ENCODE assay signal across 32 cellular contexts in genomic region chr16:5187402-5187952, GRCh38.
"Had no signal": no experiment of that assay in that cellular context is flagged by ENCODE, and none has a peak within 500 bp of the region (broad histone marks: within the 10 kb centered on the region; RNA-seq: fewer than 3 reads in every experiment).

No MANE protein-coding gene starts in this region.

- FAIRE-seq: frontal cortex, TTC549 had no signal

- H3K9me3 ChIP-seq: ascending aorta, breast epithelium had no signal

- H3K27me3 ChIP-seq: ascending aorta, breast epithelium, cardiac muscle cell, dorsolateral prefrontal cortex had no signal

- H3K36me3 Mint-ChIP-seq: activated naive CD4-positive, alpha-beta T cell treated with anti-CD3 and anti-CD28 coated beads, Interleukin-2, amount 10 ng/mL, durations not matched to agents 7 days and 5 days; activated naive CD4-positive, alpha-beta T cell treated with anti-CD3 and anti-CD28 coated beads, Interleukin-2, amount 50 U/mL, for 72 hours; activated naive CD8-positive, alpha-beta T cell treated with anti-CD3 and anti-CD28 coated beads, Interleukin-2, amount 10 ng/mL, durations not matched to agents 7 days and 5 days; brain had no signal

- H3K27ac ChIP-seq: ascending aorta, breast epithelium, coronary artery, dorsolateral prefrontal cortex, VCaP had no signal

- ATAC-seq: activated naive CD4-positive, alpha-beta T cell treated with anti-CD3 and anti-CD28 coated beads, Interleukin-2, amount 50 U/mL, for 72 hours; activated T-cell treated with anti-CD3 and anti-CD28 coated beads, Interleukin-2, amount 50 U/mL, for 72 hours; esophagus mucosa; WTC11 had no signal

- H3K4me1 ChIP-seq: ascending aorta, breast epithelium had no signal

- DNase-seq: activated CD4-positive, alpha-beta memory T cell treated with anti-CD3 and anti-CD28 coated beads, Interleukin-2, amount 10 ng/mL, durations not matched to agents 7 days and 5 days; activated CD4-positive, alpha-beta T cell treated with anti-CD3 and anti-CD28 coated beads for 1 hour; activated CD4-positive, alpha-beta T cell treated with anti-CD3 and anti-CD28 coated beads for 4 hours; activated CD4-positive, alpha-beta T cell treated with anti-CD3 and anti-CD28 coated beads, Interleukin-2, amount 10 ng/mL, durations not matched to agents 7 days and 5 days; activated CD4-positive, alpha-beta T cell treated with anti-CD3 and anti-CD28 coated beads, Interleukin-2, amount 50 U/mL, for 4 hours; activated CD8-positive, alpha-beta memory T cell treated with anti-CD3 and anti-CD28 coated beads, Interleukin-2, amount 50 U/mL, for 48 hours; activated gamma-delta T cell; activated naive CD4-positive, alpha-beta T cell; activated naive CD4-positive, alpha-beta T cell treated with anti-CD3 and anti-CD28 coated beads, Interleukin-2, amount 10 ng/mL, durations not matched to agents 7 days and 5 days; activated naive CD8-positive, alpha-beta T cell treated with anti-CD3 and anti-CD28 coated beads, Interleukin-2, amount 10 ng/mL, durations not matched to agents 7 days and 5 days; activated T-cell treated with anti-CD3 and anti-CD28 coated beads for 4 hours; activated T-cell treated with anti-CD3 and anti-CD28 coated beads, Interleukin-2, amount 50 U/mL, for 24 hours; activated T-cell treated with anti-CD3 and anti-CD28 coated beads, Interleukin-2, amount 50 U/mL, for 72 hours; dorsolateral prefrontal cortex; effector memory CD4-positive, alpha-beta T cell; endodermal cell; foreskin fibroblast; head of caudate nucleus; T-helper 2 cell had no signal

- H3K36me3 ChIP-seq: ascending aorta, breast epithelium, cardiac muscle cell had no signal

- H3K4me3 Mint-ChIP-seq: activated CD4-positive, alpha-beta memory T cell treated with anti-CD3 and anti-CD28 coated beads, Interleukin-2, amount 10 ng/mL, durations not matched to agents 7 days and 5 days; activated CD4-positive, alpha-beta T cell treated with anti-CD3 and anti-CD28 coated beads, Interleukin-2, amount 10 ng/mL, durations not matched to agents 7 days and 5 days; activated naive CD4-positive, alpha-beta T cell treated with anti-CD3 and anti-CD28 coated beads, Interleukin-2, amount 10 ng/mL, durations not matched to agents 7 days and 5 days; activated naive CD8-positive, alpha-beta T cell treated with anti-CD3 and anti-CD28 coated beads, Interleukin-2, amount 10 ng/mL, durations not matched to agents 7 days and 5 days; activated T-cell treated with anti-CD3 and anti-CD28 coated beads, Interleukin-2, amount 50 U/mL, for 24 hours; activated T-cell treated with anti-CD3 and anti-CD28 coated beads, Interleukin-2, amount 50 U/mL, for 72 hours; brain; central memory CD8-positive, alpha-beta T cell; dendritic cell treated with granulocyte-macrophage colony-stimulating factor and Interleukin-4, amounts not matched to agents 40 ng/mL and 50 ng/mL, for 4 days; WTC11 had no signal

- H3K9me3 Mint-ChIP-seq: activated CD4-positive, alpha-beta memory T cell treated with anti-CD3 and anti-CD28 coated beads, Interleukin-2, amount 10 ng/mL, durations not matched to agents 7 days and 5 days; activated CD4-positive, alpha-beta T cell treated with anti-CD3 and anti-CD28 coated beads, Interleukin-2, amount 10 ng/mL, durations not matched to agents 7 days and 5 days; activated naive CD4-positive, alpha-beta T cell treated with anti-CD3 and anti-CD28 coated beads, Interleukin-2, amount 10 ng/mL, durations not matched to agents 7 days and 5 days; activated naive CD4-positive, alpha-beta T cell treated with anti-CD3 and anti-CD28 coated beads, Interleukin-2, amount 50 U/mL, for 72 hours; activated naive CD8-positive, alpha-beta T cell treated with anti-CD3 and anti-CD28 coated beads, Interleukin-2, amount 10 ng/mL, durations not matched to agents 7 days and 5 days; activated T-cell treated with anti-CD3 and anti-CD28 coated beads, Interleukin-2, amount 50 U/mL, for 24 hours; activated T-cell treated with anti-CD3 and anti-CD28 coated beads, Interleukin-2, amount 50 U/mL, for 72 hours; central memory CD8-positive, alpha-beta T cell; dendritic cell treated with granulocyte-macrophage colony-stimulating factor and Interleukin-4, amounts not matched to agents 40 ng/mL and 50 ng/mL, for 4 days had no signal

- H3K27ac Mint-ChIP-seq: activated CD4-positive, alpha-beta memory T cell treated with anti-CD3 and anti-CD28 coated beads, Interleukin-2, amount 10 ng/mL, durations not matched to agents 7 days and 5 days; activated CD4-positive, alpha-beta T cell treated with anti-CD3 and anti-CD28 coated beads, Interleukin-2, amount 10 ng/mL, durations not matched to agents 7 days and 5 days; activated naive CD4-positive, alpha-beta T cell treated with anti-CD3 and anti-CD28 coated beads, Interleukin-2, amount 10 ng/mL, durations not matched to agents 7 days and 5 days; activated naive CD4-positive, alpha-beta T cell treated with anti-CD3 and anti-CD28 coated beads, Interleukin-2, amount 50 U/mL, for 72 hours; activated naive CD8-positive, alpha-beta T cell treated with anti-CD3 and anti-CD28 coated beads, Interleukin-2, amount 10 ng/mL, durations not matched to agents 7 days and 5 days; activated T-cell treated with anti-CD3 and anti-CD28 coated beads, Interleukin-2, amount 50 U/mL, for 24 hours; activated T-cell treated with anti-CD3 and anti-CD28 coated beads, Interleukin-2, amount 50 U/mL, for 72 hours; brain; dendritic cell treated with granulocyte-macrophage colony-stimulating factor and Interleukin-4, amounts not matched to agents 40 ng/mL and 50 ng/mL, for 4 days; WTC11 had no signal

- H3K4me1 Mint-ChIP-seq: activated CD4-positive, alpha-beta memory T cell treated with anti-CD3 and anti-CD28 coated beads, Interleukin-2, amount 10 ng/mL, durations not matched to agents 7 days and 5 days; activated CD4-positive, alpha-beta T cell treated with anti-CD3 and anti-CD28 coated beads, Interleukin-2, amount 10 ng/mL, durations not matched to agents 7 days and 5 days; activated naive CD4-positive, alpha-beta T cell treated with anti-CD3 and anti-CD28 coated beads, Interleukin-2, amount 10 ng/mL, durations not matched to agents 7 days and 5 days; activated naive CD8-positive, alpha-beta T cell treated with anti-CD3 and anti-CD28 coated beads, Interleukin-2, amount 10 ng/mL, durations not matched to agents 7 days and 5 days; brain; central memory CD8-positive, alpha-beta T cell had no signal

- H3K4me3 ChIP-seq: ascending aorta, breast epithelium, cardiac muscle cell, coronary artery, dorsolateral prefrontal cortex had no signal
